ENCODE assay signal across 1 cellular context in genomic region chr1:211734359-211734758, GRCh38.
TF ChIP-seq lines count a peak whose summit lies in the region.

No MANE protein-coding gene starts in this region.

TF ChIP-seq in GM12878, 131 proteins besides CTCF, POLR2A, EP300 and RAD21 (continued from another document):
- TF ChIP-seq REST (IDR thresholded peaks at IDR 0.05; ENCODE audit: low read depth, low read length) = no peak
- TF ChIP-seq STAT1 (conservative IDR thresholded peaks at IDR 0.05) = no peak
- no peak for TF ChIP-seq ZSCAN29 (IDR thresholded peaks at IDR 0.05)
- TF ChIP-seq MEF2B (IDR thresholded peaks at IDR 0.05; ENCODE audit: partially characterized antibody, poor library complexity, severe bottlenecking) = no peak
- TF ChIP-seq CHD1 (IDR thresholded peaks at IDR 0.05; ENCODE audit: low read depth, low read length) = no peak
- no peak for TF ChIP-seq CBFB (IDR thresholded peaks at IDR 0.05; ENCODE audit: low read depth)
- TF ChIP-seq BCLAF1 (IDR thresholded peaks at IDR 0.05) = no peak
- TF ChIP-seq PAX5 (IDR thresholded peaks at IDR 0.05; ENCODE audit: borderline replicate concordance, low read depth, low read length) = no peak
